ENCODE assay signal across 19 cellular contexts in the genomic region with DNA sequence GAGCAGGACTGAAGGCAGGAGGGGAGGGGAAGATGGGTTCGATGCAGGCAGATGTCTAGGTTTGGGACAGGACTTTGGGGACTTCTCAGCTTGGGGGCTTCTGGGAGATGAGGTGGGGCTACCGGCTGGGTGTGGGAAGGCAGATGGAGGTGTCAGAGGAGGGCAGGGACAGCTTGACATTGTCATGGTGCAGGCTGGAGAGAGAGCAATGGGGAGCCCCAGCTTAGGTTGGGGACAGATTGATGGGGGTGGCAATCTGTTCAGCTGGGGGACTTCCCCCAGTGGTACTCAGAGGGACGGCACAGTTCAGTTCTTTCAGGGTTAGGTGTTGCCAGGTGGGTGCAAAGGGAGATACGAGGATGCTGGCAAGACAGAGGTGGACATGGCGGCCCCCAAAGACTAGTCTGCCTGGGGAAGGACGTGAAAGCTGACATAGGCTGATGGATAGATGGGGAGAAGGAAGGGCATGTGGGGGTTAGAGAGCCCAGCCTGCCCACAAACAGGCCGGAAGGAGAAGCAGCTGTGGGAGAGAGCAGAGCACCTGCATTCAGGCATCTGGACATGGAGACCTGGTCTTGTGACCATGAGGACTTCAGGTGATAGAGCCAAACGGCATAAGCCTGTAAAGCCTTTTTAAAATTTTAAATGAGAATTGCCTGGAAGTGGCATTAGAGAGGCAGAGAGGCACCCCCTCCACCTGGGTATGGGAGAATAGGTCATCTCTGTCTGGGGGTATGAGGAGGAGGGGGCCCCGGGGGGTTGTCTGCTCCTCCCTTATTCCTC. TPM values are rescaled to one million over a fixed set of nuclear protein-coding genes. Genes with fewer than 3 reads are reported as not detected.
DNase-seq lines count a peak whose midpoint lies in the region; ATAC-seq and TF ChIP-seq lines count a peak whose summit lies in the region.
"Had no signal": no experiment of that assay in that cellular context is flagged by ENCODE, and none has a peak within 500 bp of the region (broad histone marks: within the 10 kb centered on the region; RNA-seq: fewer than 3 reads in every experiment).

No MANE protein-coding gene starts in this region.

- H3K9me3 Mint-ChIP-seq in Calu3 (ENCODE audit: low read depth, unreplicated experiment) = no peaks in the 10 kb centered on the region
- H3K9me3 Mint-ChIP-seq in effector memory CD8-positive, alpha-beta T cell = no peaks in the 10 kb centered on the region
- H3K9me3 Mint-ChIP-seq: stimulated activated naive CD8-positive, alpha-beta T cell treated with anti-CD3 and anti-CD28 coated beads, Interleukin-15, Interleukin-2, amounts not matched to agents 100 ng/mL and 50 ng/mL, for 24 hours had no signal

- H3K36me3 ChIP-seq in osteoblast (ENCODE audit: insufficient read depth, low read length) = no peaks in the 10 kb centered on the region
- H3K36me3 ChIP-seq: ovary had no signal

- intact Hi-C loops in Calu3 (cut with micrococcal nuclease; ENCODE audit: unreplicated experiment) = loop anchor here (2.0 to 5.0 kb wide), 3 partner anchors 111 to 181 kb away; no protein-coding TSS in a partner anchor

- no peaks in the 10 kb centered on the region for H3K79me2 ChIP-seq in osteoblast (ENCODE audit: insufficient read depth, low read length)

- BruUV-seq in Calu3 (replicated peaks; lab: Mats Ljungman, UMichigan) = no TSS peak

- CTCF ChIA-PET in Calu3 (lab: Charles Lee) = interaction anchor here (1.3 kb wide), 1 partner anchor 18 kb away, joined by 3 read pairs; no protein-coding TSS in a partner anchor

- DNase-seq in activated CD4-positive, CD25-positive, alpha-beta regulatory T cell treated with anti-CD3 and anti-CD28 coated beads, Interleukin-2, amount 50 U/mL, for 72 hours = peak; percentile 26
- no peak for DNase-seq in Calu3
- no peak for DNase-seq in effector memory CD8-positive, alpha-beta T cell
- DNase-seq in osteoblast (ENCODE audit: insufficient read length, low spot score, missing footprints) = peak; percentile 72
- DNase-seq in NCI-H187 (lab: John Stamatoyannopoulos, UW) = no peak
- no peak for DNase-seq in DMS79 treated with DMSO at 0.1 percent for 48 hours (lab: John Stamatoyannopoulos, UW)
- DNase-seq: activated gamma-delta T cell treated with Interleukin-2 at 50 U/mL for 16 hours; effector memory CD4-positive, alpha-beta T cell; NCI-H1436; NCI-H774; T-helper 9 cell had no signal

- no peak overlapping the region for H2AFZ ChIP-seq in osteoblast (ENCODE audit: low read length)

- H3K27ac ChIP-seq in osteoblast (ENCODE audit: low read depth, low read length) = no peak overlapping the region
- H3K27ac ChIP-seq: ascending aorta, C4-2B, ovary, upper lobe of left lung had no signal

- H3K27me3 ChIP-seq in osteoblast (ENCODE audit: insufficient read depth, low read length) = peaks cover 13% of the 10 kb centered on the region
- H3K27me3 ChIP-seq: ascending aorta, ovary, upper lobe of left lung had no signal

- H3K27me3 Mint-ChIP-seq in Calu3 (ENCODE audit: unreplicated experiment) = peaks cover 13% of the 10 kb centered on the region
- H3K27me3 Mint-ChIP-seq in effector memory CD8-positive, alpha-beta T cell = no peaks in the 10 kb centered on the region
- H3K27me3 Mint-ChIP-seq: stimulated activated naive CD8-positive, alpha-beta T cell treated with anti-CD3 and anti-CD28 coated beads, Interleukin-15, Interleukin-2, amounts not matched to agents 100 ng/mL and 50 ng/mL, for 24 hours had no signal

- H3K4me1 ChIP-seq in osteoblast (ENCODE audit: insufficient read depth, low read length) = no peaks in the 10 kb centered on the region
- H3K4me1 ChIP-seq: ascending aorta, upper lobe of left lung had no signal

- H3K4me1 Mint-ChIP-seq in Calu3 (ENCODE audit: low read depth, unreplicated experiment) = peaks cover 9% of the 10 kb centered on the region
- H3K4me1 Mint-ChIP-seq in effector memory CD8-positive, alpha-beta T cell (ENCODE audit: low read depth in 2 of 2) = peaks cover 9 to 12% of the 10 kb centered on the region in 2 donors

- H3K4me3 ChIP-seq in osteoblast (ENCODE audit: insufficient read depth, low read length) = no peak overlapping the region
- H3K4me3 ChIP-seq: ascending aorta, ovary, upper lobe of left lung had no signal

- H3K4me2 ChIP-seq in osteoblast (ENCODE audit: insufficient read depth, low read length) = no peak overlapping the region

- no peaks in the 10 kb centered on the region for H3K9me3 ChIP-seq in osteoblast (ENCODE audit: low read depth, low read length)
- H3K9me3 ChIP-seq: ascending aorta, ovary, upper lobe of left lung had no signal

- peak overlapping the region; percentile 60 for H3K27ac Mint-ChIP-seq in Calu3 (ENCODE audit: unreplicated experiment)
- peak overlapping the region; percentile 17 to 51 for H3K27ac Mint-ChIP-seq in effector memory CD8-positive, alpha-beta T cell
- H3K27ac Mint-ChIP-seq: stimulated activated naive CD8-positive, alpha-beta T cell treated with anti-CD3 and anti-CD28 coated beads, Interleukin-15, Interleukin-2, amounts not matched to agents 100 ng/mL and 50 ng/mL, for 24 hours had no signal

- no peak for TF ChIP-seq CTCF in Calu3 (IDR thresholded peaks at IDR 0.05; ENCODE audit: unreplicated experiment)
- no peak for TF ChIP-seq CTCF in osteoblast (IDR thresholded peaks at IDR 0.05; ENCODE audit: extremely low read depth, low read depth, low read length)

- no peaks in the 10 kb centered on the region for H4K20me1 ChIP-seq in osteoblast (ENCODE audit: insufficient read depth, low read length)

- ATAC-seq in activated CD4-positive, CD25-positive, alpha-beta regulatory T cell treated with anti-CD3 and anti-CD28 coated beads, Interleukin-2, amount 50 U/mL, for 24 hours = no peak
- no peak for ATAC-seq in effector memory CD8-positive, alpha-beta T cell (replicated peaks)
- no peak for ATAC-seq in GM19455 (IDR thresholded peaks at IDR 0.05; ENCODE audit: unreplicated experiment)
- ATAC-seq: Panc1 had no signal

- peaks cover 41% of the 10 kb centered on the region for H3K36me3 Mint-ChIP-seq in Calu3 (ENCODE audit: insufficient read depth, unreplicated experiment)
- H3K36me3 Mint-ChIP-seq in effector memory CD8-positive, alpha-beta T cell (ENCODE audit: insufficient read depth) = peaks cover 20% of the 10 kb centered on the region

- no peak overlapping the region for H3K4me3 Mint-ChIP-seq in Calu3 (ENCODE audit: low read depth, unreplicated experiment)
- no peak overlapping the region for H3K4me3 Mint-ChIP-seq in effector memory CD8-positive, alpha-beta T cell
- H3K4me3 Mint-ChIP-seq: stimulated activated naive CD8-positive, alpha-beta T cell treated with anti-CD3 and anti-CD28 coated beads, Interleukin-15, Interleukin-2, amounts not matched to agents 100 ng/mL and 50 ng/mL, for 24 hours had no signal

RNA-seq across cellular contexts. Expression of a gene that starts 21.1 kb away (rescaled TPM):
- total RNA-seq in Calu3 (2022) (64.5 and 71.1 TPM in 2 replicates), osteoblast (17.4 and 20.0 TPM in 2 replicates)

RNA-seq across cellular contexts. Expression of a gene that starts 22.6 kb away (rescaled TPM):
- 35.2 and 44.2 TPM in 2 replicates for total RNA-seq in Calu3 (2022)
- 8.7 and 10.3 TPM in 2 replicates for total RNA-seq in osteoblast

RNA-seq across cellular contexts. Expression of a gene that starts 49.5 kb away (rescaled TPM):
- total RNA-seq in Calu3 (2022) (49.5 and 50.4 TPM in 2 replicates), osteoblast (44.2 and 50.3 TPM in 2 replicates)

Comparison
In these comparisons a context has a peak if more than half of its experiments do, and no peak if none do; other contexts are left out.
1. DNase-seq: peak in activated CD4-positive, CD25-positive, alpha-beta regulatory T cell treated with anti-CD3 and anti-CD28 coated beads, Interleukin-2, amount 50 U/mL, for 72 hours (single experiment) and osteoblast (single experiment); none in Calu3 (single experiment), effector memory CD8-positive, alpha-beta T cell (0 of 3), NCI-H187 (0 of 2) and DMS79 treated with DMSO at 0.1 percent for 48 hours (single experiment).